In the genomic region with DNA sequence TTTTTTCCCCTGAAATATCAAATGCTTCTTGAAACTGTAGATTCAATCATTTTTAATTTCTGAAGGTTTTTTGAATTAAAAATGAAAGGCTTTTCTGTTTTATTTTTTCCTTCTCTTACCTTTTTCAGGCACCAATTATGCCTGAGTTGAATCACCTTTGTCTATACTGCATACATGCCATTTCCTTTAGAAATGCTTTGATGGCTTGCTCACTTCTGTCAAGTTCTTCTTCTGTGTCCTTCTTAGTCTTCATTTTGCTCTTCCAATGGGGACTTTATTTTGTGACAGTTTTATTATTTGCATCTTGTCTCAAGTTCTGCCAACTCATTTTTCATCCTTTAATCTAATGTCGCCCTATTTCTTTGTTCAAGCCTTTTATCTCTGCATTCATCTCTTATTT, we compare ENCODE assay signal across 30 cellular contexts.
"Had no signal": no experiment of that assay in that cellular context is flagged by ENCODE, and none has a peak within 500 bp of the region (broad histone marks: within the 10 kb centered on the region; RNA-seq: fewer than 3 reads in every experiment).

No MANE protein-coding gene starts in this region.

- H3K27me3 ChIP-seq: ascending aorta, cardiac muscle cell had no signal

- H3K4me1 ChIP-seq: ascending aorta had no signal

- ATAC-seq: activated CD4-positive, alpha-beta T cell treated with anti-CD3 and anti-CD28 coated beads for 36 hours; activated CD8-positive, alpha-beta memory T cell treated with anti-CD3 and anti-CD28 coated beads, Interleukin-2, amount 10 ng/mL, durations not matched to agents 7 days and 5 days; activated CD8-positive, alpha-beta T cell treated with anti-CD3 and anti-CD28 coated beads, Interleukin-2, amount 10 ng/mL, durations not matched to agents 7 days and 5 days; activated naive CD8-positive, alpha-beta T cell treated with anti-CD3 and anti-CD28 coated beads, Interleukin-2, amount 50 U/mL, for 24 hours had no signal

- H3K27ac ChIP-seq: ascending aorta, cardiac muscle cell, VCaP had no signal

- DNase-seq: activated B cell treated with CpG ODN at 0.5 μM for 24 hours; activated CD4-positive, alpha-beta memory T cell treated with anti-CD3 and anti-CD28 coated beads, Interleukin-2, amount 10 ng/mL, durations not matched to agents 7 days and 5 days; activated CD4-positive, alpha-beta T cell treated with anti-CD3 and anti-CD28 coated beads for 1 hour; activated CD4-positive, alpha-beta T cell treated with anti-CD3 and anti-CD28 coated beads for 36 hours; activated CD4-positive, alpha-beta T cell treated with anti-CD3 and anti-CD28 coated beads for 48 hours; activated CD4-positive, alpha-beta T cell treated with anti-CD3 and anti-CD28 coated beads, Interleukin-2, amount 10 ng/mL, durations not matched to agents 7 days and 5 days; activated CD4-positive, alpha-beta T cell treated with anti-CD3 and anti-CD28 coated beads, Interleukin-2, amount 50 U/mL, for 48 hours; activated CD8-positive, alpha-beta memory T cell treated with anti-CD3 and anti-CD28 coated beads for 24 hours; activated CD8-positive, alpha-beta memory T cell treated with anti-CD3 and anti-CD28 coated beads, Interleukin-2, amount 10 ng/mL, durations not matched to agents 7 days and 5 days; activated CD8-positive, alpha-beta memory T cell treated with anti-CD3 and anti-CD28 coated beads, Interleukin-2, amount 50 U/mL, for 48 hours; activated CD8-positive, alpha-beta T cell treated with anti-CD3 and anti-CD28 coated beads, Interleukin-2, amount 10 ng/mL, durations not matched to agents 7 days and 5 days; activated effector memory CD4-positive, alpha-beta T cell treated with Interleukin-2 at 50 U/mL for 16 hours; activated gamma-delta T cell; activated naive CD4-positive, alpha-beta T cell treated with anti-CD3 and anti-CD28 coated beads, Interleukin-2, amount 10 ng/mL, durations not matched to agents 7 days and 5 days; activated naive CD4-positive, alpha-beta T cell treated with Interleukin-2 at 50 U/mL for 16 hours; activated naive CD8-positive, alpha-beta T cell treated with anti-CD3 and anti-CD28 coated beads, Interleukin-2, amount 10 ng/mL, durations not matched to agents 7 days and 5 days; activated naive CD8-positive, alpha-beta T cell treated with anti-CD3 and anti-CD28 coated beads, Interleukin-2, amount 50 U/mL, for 24 hours; activated T-cell treated with anti-CD3 and anti-CD28 coated beads, Interleukin-2, amount 50 U/mL, for 24 hours; activated T-cell treated with anti-CD3 and anti-CD28 coated beads, Interleukin-2, amount 50 U/mL, for 48 hours; amygdala; anterior cingulate cortex; caudate nucleus; cerebellar nuclear complex; T-helper 2 cell; T-helper 9 cell had no signal

- H3K4me3 ChIP-seq: ascending aorta, cardiac muscle cell had no signal

- H3K36me3 ChIP-seq: ascending aorta, cardiac muscle cell had no signal

- FAIRE-seq: bronchial epithelial cell, TTC549 had no signal
